ENCODE assay signal across 1 cellular context in the genomic region with DNA sequence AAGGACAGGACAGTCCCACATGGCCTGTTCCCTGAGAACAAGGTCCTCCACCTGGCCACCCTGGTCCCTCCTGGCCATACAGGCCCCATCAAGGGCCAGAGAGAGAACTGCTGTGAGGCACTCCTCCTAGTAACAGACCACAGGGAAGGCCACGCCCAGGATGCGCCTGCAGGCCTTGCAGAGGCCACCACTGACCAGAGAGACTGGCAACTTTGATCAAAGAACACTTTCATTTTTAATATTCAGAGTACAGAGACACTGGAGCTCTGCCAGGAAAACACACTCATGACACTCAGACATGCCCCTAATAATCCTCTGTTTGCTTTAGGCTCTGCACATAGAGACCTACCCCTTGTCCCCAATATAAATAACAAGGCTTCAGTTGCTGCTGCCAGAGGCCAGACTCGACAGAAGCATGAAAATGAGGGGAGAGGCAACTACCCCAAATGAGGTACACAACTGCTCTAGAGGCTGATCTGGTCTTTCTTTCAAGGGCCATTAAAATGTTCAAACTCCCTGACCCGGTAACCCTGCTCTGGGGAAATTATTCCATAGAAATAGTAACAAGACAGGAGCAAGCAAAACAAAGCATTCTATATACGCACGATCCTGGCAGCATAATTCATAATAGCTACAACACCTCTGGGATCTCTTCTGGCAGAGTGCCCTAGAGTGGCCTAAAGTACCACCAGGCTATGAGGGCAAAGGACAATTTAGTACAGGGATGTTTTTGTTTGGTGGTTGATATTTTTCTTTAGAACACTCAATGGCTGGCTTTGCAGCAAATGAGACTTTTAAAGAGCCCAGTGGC.
A peak's percentile ranks its signal among the peaks of the same experiment; 100 is the strongest.
TF ChIP-seq lines count a peak whose summit lies in the region.

No MANE protein-coding gene starts in this region.

TF ChIP-seq in K562, 482 proteins besides CTCF, POLR2A, EP300 and RAD21:
- TF ChIP-seq ZNF436 (CRISPR knock-in tag; IDR thresholded peaks at IDR 0.05) (no peak), NFIC (IDR thresholded peaks at IDR 0.05) (0 out of 2 replicates have a peak, but pooled peaks have one; percentile 12), CHD1 (IDR thresholded peaks at IDR 0.05; ENCODE audit: low read length) (no peak), CBX1 (IDR thresholded peaks at IDR 0.05; ENCODE audit: low read depth) (no peak)
TF ChIP-seq in K562: peak in this region for 1.
